19 cellular contexts compared by ENCODE assay signal in the genomic region with DNA sequence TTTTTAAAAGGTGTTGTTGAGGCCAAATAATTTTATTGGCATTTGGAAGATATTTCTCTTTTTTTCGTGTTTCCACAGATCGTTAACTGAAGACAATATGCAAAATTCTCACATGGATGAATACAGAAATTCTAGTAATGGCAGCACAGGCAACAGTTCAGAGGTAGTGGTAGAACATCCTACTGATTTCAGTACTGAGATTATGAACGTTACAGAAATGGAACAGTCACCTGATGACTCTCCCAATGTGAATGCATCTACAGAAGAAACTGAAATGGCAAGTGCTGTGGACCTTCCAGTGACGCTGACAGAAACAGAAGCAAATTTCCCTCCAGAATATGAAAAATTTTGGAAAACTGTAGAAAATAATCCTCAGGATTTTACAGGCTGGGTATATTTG. TPM values are rescaled to one million over a fixed set of nuclear protein-coding genes. Genes with fewer than 3 reads are reported as not detected.
DNase-seq lines count a peak whose midpoint lies in the region; ATAC-seq lines count a peak whose summit lies in the region.
"Had no signal": no experiment of that assay in that cellular context is flagged by ENCODE, and none has a peak within 500 bp of the region (broad histone marks: within the 10 kb centered on the region; RNA-seq: fewer than 3 reads in every experiment).

No MANE protein-coding gene starts in this region.

- CTCF ChIA-PET in activated CD4-positive, alpha-beta T cell treated with anti-CD3 and anti-CD28 coated beads for 36 hours (lab: Charles Lee): interaction anchor here (0.6 kb wide), 1 partner anchor 18 kb away, joined by 3 read pairs; no protein-coding TSS in a partner anchor

- H3K27ac Mint-ChIP-seq in activated CD4-positive, alpha-beta T cell treated with anti-CD3 and anti-CD28 coated beads for 36 hours: no peak overlapping the region
- peak overlapping the region; percentile 34 for H3K27ac Mint-ChIP-seq in activated naive CD8-positive, alpha-beta T cell
- H3K27ac Mint-ChIP-seq in activated naive CD8-positive, alpha-beta T cell treated with anti-CD3 and anti-CD28 coated beads for 36 hours: no peak overlapping the region
- H3K27ac Mint-ChIP-seq: GM23338 had no signal

- peaks cover 57% of the 10 kb centered on the region for H3K36me3 Mint-ChIP-seq in activated CD4-positive, alpha-beta T cell treated with anti-CD3 and anti-CD28 coated beads for 36 hours (ENCODE audit: low read depth)
- H3K36me3 Mint-ChIP-seq in activated naive CD8-positive, alpha-beta T cell: peaks cover 18% of the 10 kb centered on the region
- peaks cover 45% of the 10 kb centered on the region for H3K36me3 Mint-ChIP-seq in activated naive CD8-positive, alpha-beta T cell treated with anti-CD3 and anti-CD28 coated beads for 36 hours

- H3K4me3 Mint-ChIP-seq in activated CD4-positive, alpha-beta T cell treated with anti-CD3 and anti-CD28 coated beads for 36 hours: no peak overlapping the region
- no peak overlapping the region for H3K4me3 Mint-ChIP-seq in activated naive CD8-positive, alpha-beta T cell
- H3K4me3 Mint-ChIP-seq in activated naive CD8-positive, alpha-beta T cell treated with anti-CD3 and anti-CD28 coated beads for 36 hours: no peak overlapping the region
- H3K4me3 Mint-ChIP-seq: CD4-positive, alpha-beta memory T cell; GM23338; IgD-negative memory B cell had no signal

- H3K27me3 Mint-ChIP-seq in activated CD4-positive, alpha-beta T cell treated with anti-CD3 and anti-CD28 coated beads for 36 hours: no peaks in the 10 kb centered on the region
- no peaks in the 10 kb centered on the region for H3K27me3 Mint-ChIP-seq in activated naive CD8-positive, alpha-beta T cell
- H3K27me3 Mint-ChIP-seq in activated naive CD8-positive, alpha-beta T cell treated with anti-CD3 and anti-CD28 coated beads for 36 hours: no peaks in the 10 kb centered on the region
- H3K27me3 Mint-ChIP-seq: CD4-positive, alpha-beta memory T cell; IgD-negative memory B cell had no signal

- H3K9me3 Mint-ChIP-seq in activated CD4-positive, alpha-beta T cell treated with anti-CD3 and anti-CD28 coated beads for 36 hours (ENCODE audit: low read depth): no peaks in the 10 kb centered on the region
- H3K9me3 Mint-ChIP-seq in activated naive CD8-positive, alpha-beta T cell (ENCODE audit: low read depth): no peaks in the 10 kb centered on the region
- H3K9me3 Mint-ChIP-seq in activated naive CD8-positive, alpha-beta T cell treated with anti-CD3 and anti-CD28 coated beads for 36 hours: no peaks in the 10 kb centered on the region
- H3K9me3 Mint-ChIP-seq: CD4-positive, alpha-beta memory T cell; GM23338; IgD-negative memory B cell had no signal

- no peak for DNase-seq in activated CD4-positive, alpha-beta T cell treated with anti-CD3 and anti-CD28 coated beads for 36 hours
- no peak for DNase-seq in activated CD4-positive, alpha-beta T cell treated with anti-CD3 and anti-CD28 coated beads, Interleukin-2, amount 50 U/mL, for 4 hours
- DNase-seq in activated naive CD8-positive, alpha-beta T cell treated with anti-CD3 and anti-CD28 coated beads for 36 hours: no peak
- DNase-seq in caudate nucleus (lab: John Stamatoyannopoulos, UW) (no peak), NCI-H526 treated with DMSO at 0.1 percent for 48 hours (lab: John Stamatoyannopoulos, UW) (no peak), NCI-H2171 treated with DMSO at 0.1 percent for 48 hours (lab: John Stamatoyannopoulos, UW) (no peak)
- DNase-seq: 8988T; CD4-positive, alpha-beta memory T cell; NCI-H1105; NCI-H146; NCI-H2029; NCI-H2171; NCI-H524 treated with DMSO at 0.1 percent for 48 hours; SJCRH30 had no signal

- ATAC-seq in activated CD4-positive, alpha-beta T cell treated with anti-CD3 and anti-CD28 coated beads for 36 hours: peak; percentile 93
- ATAC-seq in HG02852 (IDR thresholded peaks at IDR 0.05; ENCODE audit: unreplicated experiment): peak; percentile 61
- ATAC-seq: GM23338 had no signal

- POLR2A ChIA-PET in activated CD4-positive, alpha-beta T cell treated with anti-CD3 and anti-CD28 coated beads for 36 hours (lab: Charles Lee): interaction anchor here (0.8 kb wide), 1 partner anchor 39 kb away, joined by 3 read pairs; a partner anchor contains a TSS

- H3K4me1 Mint-ChIP-seq in activated CD4-positive, alpha-beta T cell treated with anti-CD3 and anti-CD28 coated beads for 36 hours: peaks cover 34% of the 10 kb centered on the region
- H3K4me1 Mint-ChIP-seq in activated naive CD8-positive, alpha-beta T cell (ENCODE audit: low read depth): peaks cover 38% of the 10 kb centered on the region
- H3K4me1 Mint-ChIP-seq in activated naive CD8-positive, alpha-beta T cell treated with anti-CD3 and anti-CD28 coated beads for 36 hours: peaks cover 32% of the 10 kb centered on the region
- H3K4me1 Mint-ChIP-seq: GM23338 had no signal

- intact Hi-C loops in activated CD4-positive, alpha-beta T cell treated with anti-CD3 and anti-CD28 coated beads for 36 hours (cut with DNase I, micrococcal nuclease): no loop called here

- H3K27ac ChIP-seq in caudate nucleus (ENCODE audit: low read depth, low read length): peak overlapping the region; percentile 6
- H3K27ac ChIP-seq: BLaER1 treated with 17β-estradiol and CSF1 and Interleukin-3, amounts not matched to agents 10 nM and 100 nM; SJCRH30 had no signal

RNA-seq across cellular contexts. Expression of a gene that starts 11.2 kb away (rescaled TPM):
- 10 to 100 TPM; 45.2 to 47.5 TPM for total RNA-seq in activated CD4-positive, alpha-beta T cell treated with anti-CD3 and anti-CD28 coated beads for 36 hours
- total RNA-seq in activated naive CD8-positive, alpha-beta T cell treated with anti-CD3 and anti-CD28 coated beads for 36 hours: 10 to 100 TPM; 45.4 to 46.8 TPM

RNA-seq across cellular contexts. Expression of a gene that starts 39.1 kb away (rescaled TPM):
- 10 to 100 TPM; 70.5 to 73.9 TPM for total RNA-seq in activated CD4-positive, alpha-beta T cell treated with anti-CD3 and anti-CD28 coated beads for 36 hours
- 10 to 100 TPM; 70.2 to 75.6 TPM for total RNA-seq in activated naive CD8-positive, alpha-beta T cell treated with anti-CD3 and anti-CD28 coated beads for 36 hours

RNA-seq across cellular contexts. Expression of a gene that starts 40.6 kb away (rescaled TPM):
- 10 to 100 TPM; 11.5 to 14.6 TPM for total RNA-seq in activated CD4-positive, alpha-beta T cell treated with anti-CD3 and anti-CD28 coated beads for 36 hours
- 10 to 100 TPM; 11.4 to 13.3 TPM for total RNA-seq in activated naive CD8-positive, alpha-beta T cell treated with anti-CD3 and anti-CD28 coated beads for 36 hours
